Comparison of ENCODE assay signal across 18 cellular contexts in the genomic region with DNA sequence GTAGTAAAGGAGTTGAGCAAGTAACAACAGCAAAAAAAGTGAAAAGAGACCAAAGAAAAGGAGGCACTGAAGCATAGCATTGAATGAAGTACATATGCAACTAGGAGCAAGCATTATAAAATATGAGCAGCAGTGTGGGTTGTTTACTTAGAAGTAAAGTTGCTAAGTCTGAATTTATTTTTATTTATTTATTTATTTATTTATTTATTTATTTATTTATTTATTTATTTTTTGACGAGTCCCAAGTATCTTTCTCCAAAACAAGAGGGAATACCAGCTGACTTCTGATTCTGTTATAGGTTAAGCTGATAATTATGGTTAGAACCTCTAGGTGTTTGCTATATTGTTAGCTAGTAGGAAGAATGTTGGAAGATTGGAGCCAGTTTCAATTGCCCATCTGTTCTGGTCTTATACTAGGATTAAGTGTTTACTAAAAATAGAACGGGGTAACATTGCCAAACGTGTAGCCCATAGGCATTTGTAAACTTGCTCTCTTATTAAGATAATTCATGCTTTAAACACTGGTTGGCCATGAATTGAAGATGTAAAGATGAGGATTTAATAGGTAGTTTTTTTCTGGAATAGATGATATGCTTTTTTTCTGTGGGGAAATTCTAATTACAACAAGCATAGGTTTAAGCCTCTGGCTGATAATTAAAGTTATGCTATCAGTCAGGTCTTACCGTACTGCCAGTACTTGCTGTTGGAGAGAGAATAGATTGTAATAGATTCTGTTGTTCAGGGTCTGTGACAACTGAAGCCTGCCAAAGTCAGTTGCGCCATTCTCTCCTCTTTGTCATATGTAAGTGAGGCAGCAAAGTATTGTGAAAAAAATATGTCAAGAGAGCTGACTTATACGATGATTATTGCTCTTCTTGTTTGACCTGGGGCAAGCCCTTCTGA.
A peak's percentile ranks its signal among the peaks of the same experiment; 100 is the strongest.
DNase-seq lines count a peak whose midpoint lies in the region; ATAC-seq and TF ChIP-seq lines count a peak whose summit lies in the region.
"Had no signal": no experiment of that assay in that cellular context is flagged by ENCODE, and none has a peak within 500 bp of the region (broad histone marks: within the 10 kb centered on the region; RNA-seq: fewer than 3 reads in every experiment).

No MANE protein-coding gene starts in this region.

- no peaks in the 10 kb centered on the region for H3F3A ChIP-seq in GM23338 (replicated peaks; ENCODE audit: low read depth)

- ATAC-seq in GM23338 (no peak), HG03025 (IDR thresholded peaks at IDR 0.05; ENCODE audit: low FRiP score, unreplicated experiment) (no peak), GM21529 (IDR thresholded peaks at IDR 0.05; ENCODE audit: unreplicated experiment) (no peak)
- ATAC-seq: activated naive CD8-positive, alpha-beta T cell treated with anti-CD3 and anti-CD28 coated beads, Interleukin-2, amount 50 U/mL, for 24 hours; activated T-cell treated with anti-CD3 and anti-CD28 coated beads, Interleukin-2, amount 50 U/mL, for 4 hours; esophagus mucosa; HCT116; T-cell had no signal

- DNase-seq in Ammon's horn (ENCODE audit: low spot score) (peak; percentile 54), GM23338 (ENCODE audit: low spot score) (no peak), NCI-H345 treated with DMSO at 0.1 percent for 48 hours (lab: John Stamatoyannopoulos, UW; ENCODE audit: unreplicated experiment) (peak; percentile 54), glutamatergic neuron (no peak)
- DNase-seq in activated naive CD4-positive, alpha-beta T cell treated with Interleukin-2 at 50 U/mL for 16 hours, result no peak
- DNase-seq in stimulated activated CD4-positive, alpha-beta T cell treated with anti-CD3 and anti-CD28 coated beads, Interleukin-4, amount 100 ng/mL, for 4 hours, result no peak
- DNase-seq: activated CD4-positive, alpha-beta T cell treated with anti-CD3 and anti-CD28 coated beads for 4 hours; activated naive CD8-positive, alpha-beta T cell treated with anti-CD3 and anti-CD28 coated beads, Interleukin-2, amount 50 U/mL, for 24 hours; activated T-cell treated with anti-CD3 and anti-CD28 coated beads, Interleukin-2, amount 50 U/mL, for 4 hours; T-cell had no signal

- H3K27ac Mint-ChIP-seq in GM23338 (no peak overlapping the region), glutamatergic neuron (ENCODE audit: unreplicated experiment) (peak overlapping the region; percentile 46)
- H3K27ac Mint-ChIP-seq: activated naive CD8-positive, alpha-beta T cell treated with anti-CD3 and anti-CD28 coated beads, Interleukin-2, amount 50 U/mL, for 24 hours; T-cell had no signal

- H3K4me3 Mint-ChIP-seq in GM23338, result no peak overlapping the region
- H3K4me3 Mint-ChIP-seq in glutamatergic neuron (ENCODE audit: unreplicated experiment), result peak overlapping the region; percentile 61
- H3K4me3 Mint-ChIP-seq: activated naive CD8-positive, alpha-beta T cell treated with anti-CD3 and anti-CD28 coated beads, Interleukin-2, amount 50 U/mL, for 24 hours; activated T-cell treated with anti-CD3 and anti-CD28 coated beads, Interleukin-2, amount 50 U/mL, for 4 hours; T-cell had no signal

- no peak overlapping the region for H3K4me2 ChIP-seq in GM23338
- H3K4me2 ChIP-seq: BLaER1, smooth muscle cell had no signal

- H3K36me3 Mint-ChIP-seq in GM23338 (ENCODE audit: low read depth), result no peaks in the 10 kb centered on the region
- H3K36me3 Mint-ChIP-seq in glutamatergic neuron (ENCODE audit: unreplicated experiment), result no peaks in the 10 kb centered on the region
- H3K36me3 Mint-ChIP-seq: T-cell had no signal

- no peaks in the 10 kb centered on the region for H3K27me3 ChIP-seq in GM23338 (ENCODE audit: insufficient read depth)
- H3K27me3 ChIP-seq: BLaER1 had no signal

- H2AFZ ChIP-seq in GM23338, result no peak overlapping the region

- H3K4me1 Mint-ChIP-seq in GM23338 (no peaks in the 10 kb centered on the region), glutamatergic neuron (ENCODE audit: low read depth, unreplicated experiment) (peaks cover 13% of the 10 kb centered on the region)
- H3K4me1 Mint-ChIP-seq: activated naive CD8-positive, alpha-beta T cell treated with anti-CD3 and anti-CD28 coated beads, Interleukin-2, amount 50 U/mL, for 24 hours; T-cell had no signal

- no peaks in the 10 kb centered on the region for H3K9me2 ChIP-seq in GM23338 (ENCODE audit: insufficient read depth)

- H3K36me3 ChIP-seq in GM23338 (ENCODE audit: insufficient read depth), result no peaks in the 10 kb centered on the region
- H3K36me3 ChIP-seq: BLaER1, neutrophil had no signal

- no peaks in the 10 kb centered on the region for H3K79me2 ChIP-seq in GM23338 (replicated peaks; ENCODE audit: insufficient read depth)

- H3K27me3 Mint-ChIP-seq in GM23338 (ENCODE audit: insufficient read depth, low read depth, poor library complexity) (peaks cover 3% of the 10 kb centered on the region), glutamatergic neuron (ENCODE audit: unreplicated experiment) (no peaks in the 10 kb centered on the region)

- 0 out of 2 replicates have a peak overlapping the region, but pooled peaks have one; percentile 28 for H3K27ac ChIP-seq in GM23338 (ENCODE audit: low read depth)
- H3K27ac ChIP-seq: BLaER1, neutrophil had no signal

- no peak overlapping the region for H3K4me3 ChIP-seq in GM23338
- H3K4me3 ChIP-seq: BLaER1, lung, smooth muscle cell had no signal

- TF ChIP-seq CTCF in GM23338 (conservative IDR thresholded peaks at IDR 0.05; ENCODE audit: low read depth in 2 of 2) (no peak), glutamatergic neuron (IDR thresholded peaks at IDR 0.05; ENCODE audit: partially characterized antibody, unreplicated experiment) (no peak)

- H3K9me3 Mint-ChIP-seq in GM23338, result no peaks in the 10 kb centered on the region
- H3K9me3 Mint-ChIP-seq in glutamatergic neuron (ENCODE audit: unreplicated experiment), result peaks cover 2% of the 10 kb centered on the region
- H3K9me3 Mint-ChIP-seq: activated naive CD8-positive, alpha-beta T cell treated with anti-CD3 and anti-CD28 coated beads, Interleukin-2, amount 50 U/mL, for 24 hours; activated T-cell treated with anti-CD3 and anti-CD28 coated beads, Interleukin-2, amount 50 U/mL, for 4 hours; T-cell had no signal

- H4K20me1 ChIP-seq in GM23338 (replicated peaks; ENCODE audit: insufficient read depth), result no peaks in the 10 kb centered on the region; the same call in 1 of the 2 replicates
- H4K20me1 ChIP-seq: BLaER1 had no signal

- H3K4me1 ChIP-seq in GM23338 (ENCODE audit: insufficient read depth), result no peaks in the 10 kb centered on the region
- H3K4me1 ChIP-seq: BLaER1 had no signal

TF ChIP-seq in GM23338, 12 proteins besides CTCF, POLR2A, EP300 and RAD21 (continues in another document):
- TF ChIP-seq, protein P1, sequence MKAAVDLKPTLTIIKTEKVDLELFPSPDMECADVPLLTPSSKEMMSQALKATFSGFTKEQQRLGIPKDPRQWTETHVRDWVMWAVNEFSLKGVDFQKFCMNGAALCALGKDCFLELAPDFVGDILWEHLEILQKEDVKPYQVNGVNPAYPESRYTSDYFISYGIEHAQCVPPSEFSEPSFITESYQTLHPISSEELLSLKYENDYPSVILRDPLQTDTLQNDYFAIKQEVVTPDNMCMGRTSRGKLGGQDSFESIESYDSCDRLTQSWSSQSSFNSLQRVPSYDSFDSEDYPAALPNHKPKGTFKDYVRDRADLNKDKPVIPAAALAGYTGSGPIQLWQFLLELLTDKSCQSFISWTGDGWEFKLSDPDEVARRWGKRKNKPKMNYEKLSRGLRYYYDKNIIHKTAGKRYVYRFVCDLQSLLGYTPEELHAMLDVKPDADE (IDR thresholded peaks at IDR 0.05), result no peak
- TF ChIP-seq ZNF114 (CRISPR knock-in tag; IDR thresholded peaks at IDR 0.05), result no peak
- TF ChIP-seq, protein P2, sequence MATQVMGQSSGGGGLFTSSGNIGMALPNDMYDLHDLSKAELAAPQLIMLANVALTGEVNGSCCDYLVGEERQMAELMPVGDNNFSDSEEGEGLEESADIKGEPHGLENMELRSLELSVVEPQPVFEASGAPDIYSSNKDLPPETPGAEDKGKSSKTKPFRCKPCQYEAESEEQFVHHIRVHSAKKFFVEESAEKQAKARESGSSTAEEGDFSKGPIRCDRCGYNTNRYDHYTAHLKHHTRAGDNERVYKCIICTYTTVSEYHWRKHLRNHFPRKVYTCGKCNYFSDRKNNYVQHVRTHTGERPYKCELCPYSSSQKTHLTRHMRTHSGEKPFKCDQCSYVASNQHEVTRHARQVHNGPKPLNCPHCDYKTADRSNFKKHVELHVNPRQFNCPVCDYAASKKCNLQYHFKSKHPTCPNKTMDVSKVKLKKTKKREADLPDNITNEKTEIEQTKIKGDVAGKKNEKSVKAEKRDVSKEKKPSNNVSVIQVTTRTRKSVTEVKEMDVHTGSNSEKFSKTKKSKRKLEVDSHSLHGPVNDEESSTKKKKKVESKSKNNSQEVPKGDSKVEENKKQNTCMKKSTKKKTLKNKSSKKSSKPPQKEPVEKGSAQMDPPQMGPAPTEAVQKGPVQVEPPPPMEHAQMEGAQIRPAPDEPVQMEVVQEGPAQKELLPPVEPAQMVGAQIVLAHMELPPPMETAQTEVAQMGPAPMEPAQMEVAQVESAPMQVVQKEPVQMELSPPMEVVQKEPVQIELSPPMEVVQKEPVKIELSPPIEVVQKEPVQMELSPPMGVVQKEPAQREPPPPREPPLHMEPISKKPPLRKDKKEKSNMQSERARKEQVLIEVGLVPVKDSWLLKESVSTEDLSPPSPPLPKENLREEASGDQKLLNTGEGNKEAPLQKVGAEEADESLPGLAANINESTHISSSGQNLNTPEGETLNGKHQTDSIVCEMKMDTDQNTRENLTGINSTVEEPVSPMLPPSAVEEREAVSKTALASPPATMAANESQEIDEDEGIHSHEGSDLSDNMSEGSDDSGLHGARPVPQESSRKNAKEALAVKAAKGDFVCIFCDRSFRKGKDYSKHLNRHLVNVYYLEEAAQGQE (IDR thresholded peaks at IDR 0.05; ENCODE audit: unreplicated experiment), result no peak
- TF ChIP-seq CREB1 (CRISPR knock-in tag; IDR thresholded peaks at IDR 0.05; ENCODE audit: low read depth), result no peak
- TF ChIP-seq POLR2AphosphoS5 (IDR thresholded peaks at IDR 0.05; ENCODE audit: low read depth), result no peak
- TF ChIP-seq EZH2phosphoT487 (IDR thresholded peaks at IDR 0.05; ENCODE audit: unreplicated experiment), result no peak

Comparison
In these comparisons a context has a peak if more than half of its experiments do, and no peak if none do; other contexts are left out.
1. DNase-seq: peak in Ammon's horn (single experiment) and NCI-H345 treated with DMSO at 0.1 percent for 48 hours (single experiment); none in GM23338 (single experiment), glutamatergic neuron (single experiment), activated naive CD4-positive, alpha-beta T cell treated with Interleukin-2 at 50 U/mL for 16 hours (single experiment) and stimulated activated CD4-positive, alpha-beta T cell treated with anti-CD3 and anti-CD28 coated beads, Interleukin-4, amount 100 ng/mL, for 4 hours (0 of 2).